Comparison of ENCODE assay signal across 15 cellular contexts in genomic region chr17:62916684-62917571, GRCh38. TPM values are rescaled to one million over a fixed set of nuclear protein-coding genes. Genes with fewer than 3 reads are reported as not detected.
DNase-seq lines count a peak whose midpoint lies in the region; ATAC-seq and TF ChIP-seq lines count a peak whose summit lies in the region.
"Had no signal": no experiment of that assay in that cellular context is flagged by ENCODE, and none has a peak within 500 bp of the region (broad histone marks: within the 10 kb centered on the region; RNA-seq: fewer than 3 reads in every experiment).

No MANE protein-coding gene starts in this region.

- TF ChIP-seq POLR2A in heart left ventricle (IDR thresholded peaks at IDR 0.05) (no peak), upper lobe of left lung (IDR thresholded peaks at IDR 0.05) (peak in 1 of 4 donors; percentile 14)

- H4K20me1 ChIP-seq in hepatocyte (ENCODE audit: insufficient read depth, poor library complexity, severe bottlenecking), result no peaks in the 10 kb centered on the region

- H3K9me3 ChIP-seq in heart left ventricle (peaks cover 0 to 7% (median 0%) of the 10 kb centered on the region in 12 donors), hepatocyte (ENCODE audit: low read depth) (no peaks in the 10 kb centered on the region), upper lobe of left lung (no peaks in the 10 kb centered on the region)
- H3K9me3 ChIP-seq: neutrophil had no signal

- intact Hi-C loops in heart left ventricle (cut with DNase I), result no loop called here
- intact Hi-C loops in Right ventricle myocardium inferior (cut with DNase I), result no loop called here
- intact Hi-C loops in activated naive CD4-positive, alpha-beta T cell treated with anti-CD3 and anti-CD28 coated beads for 36 hours (cut with micrococcal nuclease), result no loop called here

- peaks cover 3% of the 10 kb centered on the region for H3K9me3 Mint-ChIP-seq in activated naive CD4-positive, alpha-beta T cell treated with anti-CD3 and anti-CD28 coated beads for 36 hours

- H3K27me3 Mint-ChIP-seq in activated naive CD4-positive, alpha-beta T cell treated with anti-CD3 and anti-CD28 coated beads for 36 hours (ENCODE audit: low read depth), result peaks cover 2% of the 10 kb centered on the region

- H2AFZ ChIP-seq in hepatocyte, result no peak overlapping the region

- no peak overlapping the region for H3K27ac Mint-ChIP-seq in activated naive CD4-positive, alpha-beta T cell treated with anti-CD3 and anti-CD28 coated beads for 36 hours
- H3K27ac Mint-ChIP-seq: activated B cell treated with CpG ODN at 0.5 μM for 24 hours; stimulated activated naive CD8-positive, alpha-beta T cell treated with anti-CD3 and anti-CD28 coated beads, Interleukin-15, Interleukin-2, amounts not matched to agents 100 ng/mL and 50 ng/mL, for 24 hours had no signal

- H3K4me3 ChIP-seq in heart left ventricle (no peak overlapping the region), cardiac fibroblast (replicated peaks in 1 of 2; ENCODE audit: low read depth in 2 of 2, low read length in 2 of 2) (no peak overlapping the region), hepatocyte (no peak overlapping the region), upper lobe of left lung (no peak overlapping the region)
- H3K4me3 ChIP-seq: skin epidermis had no signal

- H3K4me2 ChIP-seq in hepatocyte, result peak overlapping the region; percentile 8

- H3K27ac ChIP-seq in heart left ventricle (peak overlapping the region in 4 of 12 donors; percentile 37 to 63 (median 50)), hepatocyte (peak overlapping the region; percentile 45), upper lobe of left lung (peak overlapping the region in 3 of 4 donors; percentile 14 to 44 (median 31))
- H3K27ac ChIP-seq: epithelial cell of prostate, neutrophil, skin epidermis had no signal

- DNase-seq in heart left ventricle (no peak), Right ventricle myocardium inferior (ENCODE audit: missing footprints) (no peak), cardiac fibroblast (ENCODE audit: low read depth in 2 of 2) (peak; percentile 42 to 66), hepatocyte (ENCODE audit: low spot score) (peak; percentile 31), upper lobe of left lung (no peak), MV-4-11 (lab: John Stamatoyannopoulos, UW) (no peak), NOMO-1 treated with dmso at 0.1 percent for 144 hours (lab: John Stamatoyannopoulos, UW; ENCODE audit: unreplicated experiment) (no peak)
- DNase-seq in activated naive CD4-positive, alpha-beta T cell treated with anti-CD3 and anti-CD28 coated beads for 36 hours, result no peak
- DNase-seq: activated B cell treated with CpG ODN at 0.5 μM for 24 hours; central memory CD4-positive, alpha-beta T cell; mammary epithelial cell had no signal

- WGBS in heart left ventricle, 4 donors, result 39 to 48% (median 43%) methylated on average over 9 of the region's 9 CpGs
- 66% methylated on average over 9 of the region's 9 CpGs for WGBS in hepatocyte (ENCODE audit: low lambda C conversion rate, missing lambda C conversion rate)
- 46 to 59% methylated on average over 9 of the region's 9 CpGs for WGBS in upper lobe of left lung, 2 donors

- TF ChIP-seq EP300 in upper lobe of left lung (IDR thresholded peaks at IDR 0.05), result peak in 1 of 4 donors; percentile 13

- CTCF ChIA-PET in activated naive CD4-positive, alpha-beta T cell treated with anti-CD3 and anti-CD28 coated beads for 36 hours (lab: Charles Lee), result no interaction called here

- no peaks in the 10 kb centered on the region for H3K36me3 Mint-ChIP-seq in activated naive CD4-positive, alpha-beta T cell treated with anti-CD3 and anti-CD28 coated beads for 36 hours (ENCODE audit: low read depth)

- no peak overlapping the region for H3K4me3 Mint-ChIP-seq in activated naive CD4-positive, alpha-beta T cell treated with anti-CD3 and anti-CD28 coated beads for 36 hours
- H3K4me3 Mint-ChIP-seq: activated B cell treated with CpG ODN at 0.5 μM for 24 hours; stimulated activated naive CD8-positive, alpha-beta T cell treated with anti-CD3 and anti-CD28 coated beads, Interleukin-15, Interleukin-2, amounts not matched to agents 100 ng/mL and 50 ng/mL, for 24 hours had no signal

- H3K4me1 ChIP-seq in heart left ventricle (peaks cover 0 to 17% (median 3%) of the 10 kb centered on the region in 12 donors), hepatocyte (ENCODE audit: insufficient read depth) (peaks cover 9% of the 10 kb centered on the region), upper lobe of left lung (peaks cover 0 to 12% (median 2%) of the 10 kb centered on the region in 4 donors)

- no peaks in the 10 kb centered on the region for H3K36me3 ChIP-seq in heart left ventricle
- no peaks in the 10 kb centered on the region for H3K36me3 ChIP-seq in hepatocyte (replicated peaks; ENCODE audit: insufficient read depth, low read depth)
- no peaks in the 10 kb centered on the region for H3K36me3 ChIP-seq in upper lobe of left lung
- H3K36me3 ChIP-seq: neutrophil had no signal

- H3K79me2 ChIP-seq in hepatocyte, result no peaks in the 10 kb centered on the region

- no peaks in the 10 kb centered on the region for H3K27me3 ChIP-seq in heart left ventricle
- H3K27me3 ChIP-seq in hepatocyte, result no peaks in the 10 kb centered on the region
- H3K27me3 ChIP-seq in upper lobe of left lung, result no peaks in the 10 kb centered on the region
- H3K27me3 ChIP-seq: neutrophil had no signal

- ATAC-seq in heart left ventricle (peak; percentile 43 to 83 (median 56)), Right ventricle myocardium inferior (no peak), upper lobe of left lung (ENCODE audit: low FRiP score in 2 of 2) (peak; percentile 64 to 83)

- TF ChIP-seq CTCF in heart left ventricle (IDR thresholded peaks at IDR 0.05) (no peak), cardiac fibroblast (IDR thresholded peaks at IDR 0.05; ENCODE audit: low read depth, low read length) (no peak), hepatocyte (IDR thresholded peaks at IDR 0.05; ENCODE audit: poor library complexity) (no peak), upper lobe of left lung (IDR thresholded peaks at IDR 0.05) (no peak)

- H3K9me2 ChIP-seq in hepatocyte (replicated peaks; ENCODE audit: insufficient read depth), result no peaks in the 10 kb centered on the region

- H3K4me1 Mint-ChIP-seq in activated naive CD4-positive, alpha-beta T cell treated with anti-CD3 and anti-CD28 coated beads for 36 hours (ENCODE audit: low read depth), result no peaks in the 10 kb centered on the region
- H3K4me1 Mint-ChIP-seq: activated B cell treated with CpG ODN at 0.5 μM for 24 hours had no signal

RNA-seq across cellular contexts. Expression of gene TANC2, which starts 49.1 kb away (rescaled TPM):
- 10 to 100 TPM in 5 of 9 donors, 1 to 10 TPM in 4; 4.4 to 19.1 (median 14.0) TPM for total RNA-seq in heart left ventricle
- polyA plus RNA-seq in heart left ventricle, result 1 to 10 TPM; 2.3 to 6.1 TPM
- total RNA-seq in Right ventricle myocardium inferior, result 7.1 TPM
- total RNA-seq in hepatocyte, result 16.7 and 39.2 TPM in 2 replicates
- polyA plus RNA-seq in hepatocyte, result 20.4 and 20.8 TPM in 2 replicates
- total RNA-seq in upper lobe of left lung, result 100 to 1,000 TPM in 3 of 6 donors, 10 to 100 TPM in 3; 64.9 to 134 (median 98.4) TPM
- 1 to 10 TPM; 4.3 to 5.7 TPM for total RNA-seq in activated naive CD4-positive, alpha-beta T cell treated with anti-CD3 and anti-CD28 coated beads for 36 hours

Comparison
In these comparisons a context has a peak if more than half of its experiments do, and no peak if none do; other contexts are left out.
1. DNase-seq: peak in cardiac fibroblast (2 of 2) and hepatocyte (single experiment); none in heart left ventricle (0 of 5), Right ventricle myocardium inferior (single experiment), upper lobe of left lung (0 of 2), activated naive CD4-positive, alpha-beta T cell treated with anti-CD3 and anti-CD28 coated beads for 36 hours (single experiment), MV-4-11 (single experiment) and NOMO-1 treated with dmso at 0.1 percent for 144 hours (single experiment).